ENCODE assay signal across 26 cellular contexts in the genomic region with DNA sequence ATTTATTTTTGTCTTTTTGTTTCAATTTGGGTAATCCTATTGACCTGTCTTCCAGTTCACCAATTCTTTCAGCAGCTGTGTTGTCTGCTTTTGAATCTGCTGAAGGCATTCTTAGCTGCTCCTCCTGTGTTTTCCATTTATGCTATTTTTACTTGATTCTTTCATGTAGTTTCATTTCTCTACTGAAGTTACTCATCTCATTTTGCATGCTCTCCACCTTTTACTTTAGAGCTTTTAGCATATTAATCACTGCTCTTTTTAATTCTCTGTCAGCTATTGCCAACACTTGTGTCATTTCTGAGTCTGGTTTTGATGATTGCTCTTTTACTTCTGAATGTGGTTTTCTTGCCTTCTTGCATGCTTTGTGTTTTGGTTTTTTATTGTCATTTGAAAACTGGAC.
A peak's percentile ranks its signal among the peaks of the same experiment; 100 is the strongest.
DNase-seq lines count a peak whose midpoint lies in the region; ATAC-seq and TF ChIP-seq lines count a peak whose summit lies in the region.
"Had no signal": no experiment of that assay in that cellular context is flagged by ENCODE, and none has a peak within 500 bp of the region (broad histone marks: within the 10 kb centered on the region; RNA-seq: fewer than 3 reads in every experiment).

No MANE protein-coding gene starts in this region.

- H2AFZ ChIP-seq in KMS-11 (ENCODE audit: low read depth) = no peak overlapping the region

- H3K4me3 ChIP-seq in KMS-11 (IDR thresholded peaks at IDR 0.05; ENCODE audit: insufficient read depth, low read depth, low read length) = no peak overlapping the region
- H3K4me3 ChIP-seq: BLaER1, esophagus muscularis mucosa, lower lobe of right lung, SJSA1 had no signal

- H3K36me3 ChIP-seq in KMS-11 (ENCODE audit: insufficient read depth) = no peaks in the 10 kb centered on the region
- H3K36me3 ChIP-seq: esophagus muscularis mucosa, lower lobe of right lung, SJSA1 had no signal

- peaks cover 12% of the 10 kb centered on the region for H3K4me1 Mint-ChIP-seq in activated naive CD8-positive, alpha-beta T cell treated with anti-CD3 and anti-CD28 coated beads, Interleukin-2, amount 50 U/mL, for 24 hours
- H3K4me1 Mint-ChIP-seq: activated CD4-positive, alpha-beta memory T cell treated with anti-CD3 and anti-CD28 coated beads, Interleukin-2, amount 10 ng/mL, durations not matched to agents 7 days and 5 days; natural killer cell had no signal

- peaks cover 2% of the 10 kb centered on the region for H3K27me3 Mint-ChIP-seq in activated naive CD8-positive, alpha-beta T cell treated with anti-CD3 and anti-CD28 coated beads, Interleukin-2, amount 50 U/mL, for 24 hours
- H3K27me3 Mint-ChIP-seq: activated CD4-positive, alpha-beta memory T cell treated with anti-CD3 and anti-CD28 coated beads, Interleukin-2, amount 10 ng/mL, durations not matched to agents 7 days and 5 days had no signal

- DNase-seq in activated naive CD4-positive, alpha-beta T cell treated with anti-CD3 and anti-CD28 coated beads, Interleukin-2, amount 50 U/mL, for 72 hours (ENCODE audit: low spot score in 2 of 2) = no peak
- no peak for DNase-seq in activated naive CD4-positive, alpha-beta T cell (lab: John Stamatoyannopoulos, UW)
- no peak for DNase-seq in activated naive CD8-positive, alpha-beta T cell treated with anti-CD3 and anti-CD28 coated beads, Interleukin-2, amount 50 U/mL, for 24 hours
- DNase-seq in stimulated activated CD4-positive, alpha-beta T cell treated with anti-CD3 and anti-CD28 coated beads, Interleukin-2, amount 100 ng/mL, for 48 hours = no peak
- DNase-seq in DMS79 treated with DMSO at 0.1 percent for 48 hours (lab: John Stamatoyannopoulos, UW) = no peak
- no peak for DNase-seq in epidermal melanocyte (ENCODE audit: insufficient read length, low spot score)
- DNase-seq: activated CD4-positive, alpha-beta memory T cell treated with anti-CD3 and anti-CD28 coated beads, Interleukin-2, amount 10 ng/mL, durations not matched to agents 7 days and 5 days; activated naive CD4-positive, alpha-beta T cell treated with anti-CD3 and anti-CD28 coated beads, Interleukin-2, amount 50 U/mL, for 16 hours; aorta; DMS53; endodermal cell; GF-D8; GOT3; HFFc6; lower lobe of right lung; natural killer cell; NCI-H1105; NCI-H2029; NCI-H526 treated with DMSO at 0.1 percent for 48 hours; T-helper 1 cell; trophoblast cell had no signal

- peak; percentile 69 to 98 for ATAC-seq in activated naive CD4-positive, alpha-beta T cell treated with anti-CD3 and anti-CD28 coated beads, Interleukin-2, amount 50 U/mL, for 72 hours
- peak; percentile 69 for ATAC-seq in activated naive CD8-positive, alpha-beta T cell treated with anti-CD3 and anti-CD28 coated beads, Interleukin-2, amount 50 U/mL, for 24 hours
- ATAC-seq: HepG2, lower lobe of right lung, natural killer cell had no signal

- H4K20me1 ChIP-seq in KMS-11 (ENCODE audit: insufficient read depth) = no peaks in the 10 kb centered on the region
- H4K20me1 ChIP-seq: BLaER1 had no signal

- H3K36me3 Mint-ChIP-seq in activated naive CD4-positive, alpha-beta T cell treated with anti-CD3 and anti-CD28 coated beads, Interleukin-2, amount 50 U/mL, for 72 hours = peaks cover 6% of the 10 kb centered on the region in 2 donors
- peaks cover 4% of the 10 kb centered on the region for H3K36me3 Mint-ChIP-seq in activated naive CD8-positive, alpha-beta T cell treated with anti-CD3 and anti-CD28 coated beads, Interleukin-2, amount 50 U/mL, for 24 hours (ENCODE audit: low read depth)
- H3K36me3 Mint-ChIP-seq: natural killer cell had no signal

- peaks cover 7 to 8% of the 10 kb centered on the region in 2 donors for H3K9me3 Mint-ChIP-seq in activated naive CD4-positive, alpha-beta T cell treated with anti-CD3 and anti-CD28 coated beads, Interleukin-2, amount 50 U/mL, for 72 hours
- H3K9me3 Mint-ChIP-seq in activated naive CD8-positive, alpha-beta T cell treated with anti-CD3 and anti-CD28 coated beads, Interleukin-2, amount 50 U/mL, for 24 hours = peaks cover 7% of the 10 kb centered on the region
- H3K9me3 Mint-ChIP-seq: activated CD4-positive, alpha-beta memory T cell treated with anti-CD3 and anti-CD28 coated beads, Interleukin-2, amount 10 ng/mL, durations not matched to agents 7 days and 5 days; HFFc6 had no signal

- no peaks in the 10 kb centered on the region for H3K79me2 ChIP-seq in KMS-11 (ENCODE audit: insufficient read depth, low read depth)

- H3K27ac Mint-ChIP-seq in activated naive CD4-positive, alpha-beta T cell treated with anti-CD3 and anti-CD28 coated beads, Interleukin-2, amount 50 U/mL, for 72 hours = peak overlapping the region in 1 of 2 donors; percentile 44
- peak overlapping the region; percentile 2 for H3K27ac Mint-ChIP-seq in activated naive CD8-positive, alpha-beta T cell treated with anti-CD3 and anti-CD28 coated beads, Interleukin-2, amount 50 U/mL, for 24 hours
- H3K27ac Mint-ChIP-seq: activated CD4-positive, alpha-beta memory T cell treated with anti-CD3 and anti-CD28 coated beads, Interleukin-2, amount 10 ng/mL, durations not matched to agents 7 days and 5 days; endodermal cell; HFFc6; natural killer cell had no signal

- H3K4me1 ChIP-seq in KMS-11 (ENCODE audit: low read depth, poor library complexity, severe bottlenecking) = peaks cover 22% of the 10 kb centered on the region
- H3K4me1 ChIP-seq: BLaER1, esophagus muscularis mucosa, lower lobe of right lung, SJSA1 had no signal

- H3K27ac ChIP-seq in KMS-11 = peak overlapping the region; percentile 47; the same call in 1 of the 2 replicates
- H3K27ac ChIP-seq: BLaER1, esophagus muscularis mucosa, lower lobe of right lung, SJSA1 had no signal

- TF ChIP-seq CTCF in KMS-11 (conservative IDR thresholded peaks at IDR 0.05; ENCODE audit: low read depth, low read length) = no peak

- no peak overlapping the region for H3K9ac ChIP-seq in KMS-11
- H3K9ac ChIP-seq: BLaER1 had no signal

- H3K4me3 Mint-ChIP-seq in activated naive CD8-positive, alpha-beta T cell treated with anti-CD3 and anti-CD28 coated beads, Interleukin-2, amount 50 U/mL, for 24 hours = no peak overlapping the region
- H3K4me3 Mint-ChIP-seq: activated CD4-positive, alpha-beta memory T cell treated with anti-CD3 and anti-CD28 coated beads, Interleukin-2, amount 10 ng/mL, durations not matched to agents 7 days and 5 days; endodermal cell; HFFc6; natural killer cell had no signal

- H3K27me3 ChIP-seq in KMS-11 (ENCODE audit: insufficient read depth, low read depth) = no peaks in the 10 kb centered on the region
- H3K27me3 ChIP-seq: BLaER1, esophagus muscularis mucosa, SJSA1 had no signal

- no peak overlapping the region for H3K4me2 ChIP-seq in KMS-11
- H3K4me2 ChIP-seq: BLaER1 had no signal
